In the genomic region with DNA sequence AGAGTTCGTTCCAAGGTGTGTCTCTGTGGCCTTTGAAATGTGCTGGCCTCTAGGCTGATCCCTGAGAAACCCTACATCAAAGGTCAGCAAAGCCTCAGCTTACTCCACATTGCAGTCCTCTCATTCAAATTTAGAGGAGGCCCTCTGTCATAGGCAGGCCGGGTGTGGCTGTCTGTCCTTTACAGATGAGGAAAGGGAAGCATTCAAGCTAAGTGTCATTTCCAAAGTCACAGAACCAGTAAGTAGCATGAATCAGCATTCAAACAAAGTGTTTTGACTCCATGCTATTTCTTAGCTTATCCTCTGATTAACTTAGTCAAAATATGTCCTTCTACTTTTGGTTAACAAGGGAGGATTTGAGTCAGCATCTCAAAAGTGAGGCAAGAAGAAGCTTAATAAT, we compare ENCODE assay signal across 24 cellular contexts.
DNase-seq lines count a peak whose midpoint lies in the region; ATAC-seq and TF ChIP-seq lines count a peak whose summit lies in the region.
"Had no signal": no experiment of that assay in that cellular context is flagged by ENCODE, and none has a peak within 500 bp of the region (broad histone marks: within the 10 kb centered on the region; RNA-seq: fewer than 3 reads in every experiment).

No MANE protein-coding gene starts in this region.

- no TSS peak for BruUV-seq in Calu3 (replicated peaks; lab: Mats Ljungman, UMichigan)

- no peak overlapping the region for H2AFZ ChIP-seq in OCI-LY1 (ENCODE audit: low read length)

- H3K9ac ChIP-seq in OCI-LY1 (ENCODE audit: low read length) = no peak overlapping the region
- H3K9ac ChIP-seq: BLaER1, KMS-11 had no signal

- no peak overlapping the region for H3K4me3 ChIP-seq in OCI-LY1 (ENCODE audit: low read depth, low read length, poor library complexity, severe bottlenecking)
- H3K4me3 ChIP-seq in dorsolateral prefrontal cortex = no peak overlapping the region
- H3K4me3 ChIP-seq: BLaER1, GM12878 had no signal

- no peaks in the 10 kb centered on the region for H3F3A ChIP-seq in OCI-LY1 (ENCODE audit: insufficient read depth, low read length)

- ATAC-seq in GM18520 (IDR thresholded peaks at IDR 0.05; ENCODE audit: unreplicated experiment) = peak; percentile 49
- peak; percentile 50 for ATAC-seq in stimulated activated effector memory CD8-positive, alpha-beta T cell treated with anti-CD3 and anti-CD28 coated beads, Interleukin-12 subunit alpha, Interleukin-12 subunit beta, amount 100 ng/mL, for 72 hours
- no peak for ATAC-seq in GM21723 (IDR thresholded peaks at IDR 0.05; ENCODE audit: unreplicated experiment)
- ATAC-seq: CD8-positive, alpha-beta T cell; GM12878; HCT116; PC-3 had no signal

- TF ChIP-seq CTCF in OCI-LY1 (IDR thresholded peaks at IDR 0.05; ENCODE audit: low read length) (no peak), dorsolateral prefrontal cortex (IDR thresholded peaks at IDR 0.05 in 54 of 56, conservative IDR thresholded peaks at IDR 0.05 in 2 of 56; ENCODE audit: low read depth in 1 of 56, partially characterized antibody in 56 of 56) (no peak), Calu3 (IDR thresholded peaks at IDR 0.05; ENCODE audit: unreplicated experiment) (no peak)

- H3K9me3 Mint-ChIP-seq in stimulated activated effector memory CD8-positive, alpha-beta T cell treated with anti-CD3 and anti-CD28 coated beads, Interleukin-12 subunit alpha, Interleukin-12 subunit beta, amount 100 ng/mL, for 72 hours = no peaks in the 10 kb centered on the region
- H3K9me3 Mint-ChIP-seq in Calu3 (ENCODE audit: low read depth, unreplicated experiment) = peaks cover 4% of the 10 kb centered on the region
- H3K9me3 Mint-ChIP-seq: CD8-positive, alpha-beta T cell had no signal

- H3K27ac ChIP-seq in OCI-LY1 (ENCODE audit: low read depth, low read length, poor library complexity, severe bottlenecking) (peak overlapping the region; percentile 30), dorsolateral prefrontal cortex (peak overlapping the region in 52 of 59 donors; percentile 4 to 96 (median 54)), caudate nucleus (ENCODE audit: low read depth, low read length) (no peak overlapping the region)
- H3K27ac ChIP-seq: BLaER1, KMS-11 had no signal

- no peaks in the 10 kb centered on the region for H4K20me1 ChIP-seq in OCI-LY1 (ENCODE audit: insufficient read depth, low read length)
- H4K20me1 ChIP-seq: BLaER1 had no signal

- no peaks in the 10 kb centered on the region for H3K79me2 ChIP-seq in OCI-LY1 (ENCODE audit: insufficient read depth, low read length)

- no peaks in the 10 kb centered on the region for H3K9me2 ChIP-seq in OCI-LY1 (ENCODE audit: low read depth, low read length)

- DNase-seq in dorsolateral prefrontal cortex = no peak
- no peak for DNase-seq in stimulated activated effector memory CD8-positive, alpha-beta T cell treated with anti-CD3 and anti-CD28 coated beads, Interleukin-12 subunit alpha, Interleukin-12 subunit beta, amount 100 ng/mL, for 72 hours (ENCODE audit: low spot score in 2 of 2)
- DNase-seq in caudate nucleus (lab: John Stamatoyannopoulos, UW) = no peak
- no peak for DNase-seq in Calu3
- DNase-seq in GM03348 (ENCODE audit: low spot score) = no peak
- DNase-seq: CD8-positive, alpha-beta T cell; DMS79; GOT3; IMR-90; NCI-H1092 treated with DMSO at 0.1 percent for 48 hours; NCI-H1436 treated with DMSO at 0.1 percent for 48 hours; NCI-H2029; NCI-H2171 treated with DMSO at 0.1 percent for 48 hours; NCI-H526; PC-3; SHP77; SW 1271 had no signal

- CTCF ChIA-PET in Calu3 (lab: Charles Lee) = no interaction called here

- H3K27me3 Mint-ChIP-seq in Calu3 (ENCODE audit: unreplicated experiment) = no peaks in the 10 kb centered on the region

- H3K36me3 Mint-ChIP-seq in stimulated activated effector memory CD8-positive, alpha-beta T cell treated with anti-CD3 and anti-CD28 coated beads, Interleukin-12 subunit alpha, Interleukin-12 subunit beta, amount 100 ng/mL, for 72 hours = no peaks in the 10 kb centered on the region
- H3K36me3 Mint-ChIP-seq in Calu3 (ENCODE audit: insufficient read depth, unreplicated experiment) = no peaks in the 10 kb centered on the region
- H3K36me3 Mint-ChIP-seq: CD8-positive, alpha-beta T cell had no signal

- intact Hi-C loops in dorsolateral prefrontal cortex (cut with DNase I) (loop anchor here in 1 of 2 donors (10.0 kb wide), 1 partner anchor 430 kb away; no protein-coding TSS in a partner anchor), Calu3 (cut with micrococcal nuclease; ENCODE audit: unreplicated experiment) (no loop called here)

- 0 out of 2 replicates have a peak, but pooled peaks cover 1% of the 10 kb centered on the region for H3K9me3 ChIP-seq in OCI-LY1 (ENCODE audit: low read length)
- H3K9me3 ChIP-seq: BLaER1 had no signal

- H3K4me1 ChIP-seq in OCI-LY1 (ENCODE audit: insufficient read depth, low read length, severe bottlenecking) = peaks cover 68% of the 10 kb centered on the region
- H3K4me1 ChIP-seq: BLaER1 had no signal

- no peaks in the 10 kb centered on the region for H3K27me3 ChIP-seq in OCI-LY1 (ENCODE audit: insufficient read depth, low read length)
- no peaks in the 10 kb centered on the region for H3K27me3 ChIP-seq in dorsolateral prefrontal cortex
- H3K27me3 ChIP-seq: BLaER1 had no signal

- no peak overlapping the region for H3K4me3 Mint-ChIP-seq in stimulated activated effector memory CD8-positive, alpha-beta T cell treated with anti-CD3 and anti-CD28 coated beads, Interleukin-12 subunit alpha, Interleukin-12 subunit beta, amount 100 ng/mL, for 72 hours
- no peak overlapping the region for H3K4me3 Mint-ChIP-seq in Calu3 (ENCODE audit: low read depth, unreplicated experiment)
- H3K4me3 Mint-ChIP-seq: CD8-positive, alpha-beta T cell had no signal

- H3K36me3 ChIP-seq in OCI-LY1 (ENCODE audit: insufficient read depth, low read length) = peaks cover 21% of the 10 kb centered on the region
- H3K36me3 ChIP-seq: BLaER1 had no signal

- H3K4me2 ChIP-seq in OCI-LY1 (ENCODE audit: low read length) = peak overlapping the region; percentile 24; the same call in 1 of the 2 replicates
- H3K4me2 ChIP-seq: BLaER1, KMS-11 had no signal

- H3K4me1 Mint-ChIP-seq in stimulated activated effector memory CD8-positive, alpha-beta T cell treated with anti-CD3 and anti-CD28 coated beads, Interleukin-12 subunit alpha, Interleukin-12 subunit beta, amount 100 ng/mL, for 72 hours = no peaks in the 10 kb centered on the region
- no peaks in the 10 kb centered on the region for H3K4me1 Mint-ChIP-seq in Calu3 (ENCODE audit: low read depth, unreplicated experiment)

- no peak overlapping the region for H3K27ac Mint-ChIP-seq in stimulated activated effector memory CD8-positive, alpha-beta T cell treated with anti-CD3 and anti-CD28 coated beads, Interleukin-12 subunit alpha, Interleukin-12 subunit beta, amount 100 ng/mL, for 72 hours
- H3K27ac Mint-ChIP-seq in Calu3 (ENCODE audit: unreplicated experiment) = no peak overlapping the region
- H3K27ac Mint-ChIP-seq: CD8-positive, alpha-beta T cell had no signal
